In genomic region chr5:181096721-181097382, GRCh38 we compare ENCODE assay signal across 14 cellular contexts. TPM values are rescaled to one million over a fixed set of nuclear protein-coding genes. Genes with fewer than 3 reads are reported as not detected.
DNase-seq lines count a peak whose midpoint lies in the region; ATAC-seq, FAIRE-seq and TF ChIP-seq lines count a peak whose summit lies in the region.
"Not testable (repeated sequence)": the region's sequence is repeated elsewhere in the genome, so short reads cannot be mapped to it uniquely, and the experiment has no call there.
"Had no signal": no experiment of that assay in that cellular context is flagged by ENCODE, and none has a peak within 500 bp of the region (broad histone marks: within the 10 kb centered on the region; RNA-seq: fewer than 3 reads in every experiment).

No MANE protein-coding gene starts in this region.

- no CpG with 5 or more reads among the region's 26 CpGs for WGBS in GM12878 (ENCODE audit: insufficient coverage, insufficient replicate concordance, low lambda C conversion rate, missing lambda C conversion rate)

- not testable (repeated sequence) for TF ChIP-seq CTCF in D721Med (IDR thresholded peaks at IDR 0.05; ENCODE audit: insufficient read depth, missing control alignments); GM12878 (IDR thresholded peaks at IDR 0.05 in 2 of 3, conservative IDR thresholded peaks at IDR 0.05 in 1 of 3; ENCODE audit: control insufficient read depth in 2 of 3, extremely low read depth in 1 of 3, insufficient read depth in 1 of 3, low read depth in 3 of 3, low read length in 3 of 3); foreskin keratinocyte (conservative IDR thresholded peaks at IDR 0.05)

- H2AFZ ChIP-seq in GM12878 (ENCODE audit: control insufficient read depth, low read depth, low read length): not testable (repeated sequence)

- TF ChIP-seq POLR2A in GM12878 (IDR thresholded peaks at IDR 0.05; ENCODE audit: low read depth, low read length): not testable (repeated sequence)

- H3K36me3 ChIP-seq in GM12878 (ENCODE audit: control insufficient read depth in 2 of 2, insufficient read depth in 2 of 2, low read length in 1 of 2): not testable (repeated sequence)

- H3K9ac ChIP-seq in GM12878 (ENCODE audit: control insufficient read depth, insufficient read depth, low read length): not testable (repeated sequence)

- POLR2A ChIA-PET in GM12878 (lab: Charles Lee): not testable (repeated sequence)

- not testable (repeated sequence) for H3K9me3 ChIP-seq in GM12878 (replicated peaks; ENCODE audit: control insufficient read depth, insufficient read depth, low read length)

- H3K4me3 Mint-ChIP-seq in activated T-cell treated with anti-CD3 and anti-CD28 coated beads, Interleukin-2, amount 50 U/mL, for 4 hours: not testable (repeated sequence)

- not testable (repeated sequence) for H3K27me3 ChIP-seq in GM12878 (replicated peaks in 1 of 2; ENCODE audit: control insufficient read depth in 2 of 2, insufficient read depth in 2 of 2, low read length in 1 of 2)
- peaks cover 18% of the 10 kb centered on the region for H3K27me3 ChIP-seq in foreskin keratinocyte

- RAD21 ChIA-PET in GM12878 (lab: Charles Lee; ENCODE audit: unreplicated experiment): not testable (repeated sequence)

- not testable (repeated sequence) for H3K4me1 ChIP-seq in GM12878 (ENCODE audit: control insufficient read depth, insufficient read depth, low read length); foreskin keratinocyte

- not testable (repeated sequence) for TF ChIP-seq EP300 in GM12878 (IDR thresholded peaks at IDR 0.05; ENCODE audit: borderline replicate concordance in 1 of 2, control insufficient read depth in 1 of 2, low read depth in 2 of 2, low read length in 2 of 2)

- H3K9me3 Mint-ChIP-seq in activated T-cell treated with anti-CD3 and anti-CD28 coated beads, Interleukin-2, amount 50 U/mL, for 4 hours: not testable (repeated sequence)

- not testable (repeated sequence) for BruUV-seq in GM12878 (replicated peaks; lab: Mats Ljungman, UMichigan)

- peak; percentile 50 to 51 for ATAC-seq in activated T-cell treated with anti-CD3 and anti-CD28 coated beads, Interleukin-2, amount 50 U/mL, for 4 hours
- peak; percentile 74 for ATAC-seq in GM12878
- ATAC-seq in foreskin keratinocyte: peak; percentile 66
- ATAC-seq in stimulated activated naive CD8-positive, alpha-beta T cell treated with anti-CD3 and anti-CD28 coated beads, Interleukin-15, Interleukin-2, amounts not matched to agents 100 U/mL and 50 U/mL, for 24 hours: peak; percentile 71

- in situ Hi-C loops in GM12878 (cut with MboI): not testable (repeated sequence)

- not testable (repeated sequence) for DNase-seq in D721Med (ENCODE audit: insufficient read length, low spot score); GM19239 (ENCODE audit: insufficient read length, low spot score); HTR-8/SVneo (ENCODE audit: insufficient read length, low spot score); activated T-cell treated with anti-CD3 and anti-CD28 coated beads, Interleukin-2, amount 50 U/mL, for 4 hours; GM12878 (ENCODE audit: low read depth, low spot score); foreskin keratinocyte; stimulated activated naive CD8-positive, alpha-beta T cell treated with anti-CD3 and anti-CD28 coated beads, Interleukin-15, Interleukin-2, amounts not matched to agents 100 U/mL and 50 U/mL, for 24 hours

- CTCF ChIA-PET in GM12878 (lab: Yijun Ruan, JAX): not testable (repeated sequence)

- H3K79me2 ChIP-seq in GM12878 (ENCODE audit: control insufficient read depth, insufficient read depth, low read length): not testable (repeated sequence)

- not testable (repeated sequence) for H3K36me3 Mint-ChIP-seq in activated T-cell treated with anti-CD3 and anti-CD28 coated beads, Interleukin-2, amount 50 U/mL, for 4 hours (ENCODE audit: insufficient read depth)

- SMC1A ChIA-PET in GM12878 (lab: Charles Lee; ENCODE audit: uncharacterized antibody, unreplicated experiment): not testable (repeated sequence)

- not testable (repeated sequence) for H3K4me2 ChIP-seq in GM12878 (ENCODE audit: control insufficient read depth, insufficient read depth)

- H3K27me3 Mint-ChIP-seq in activated T-cell treated with anti-CD3 and anti-CD28 coated beads, Interleukin-2, amount 50 U/mL, for 4 hours (ENCODE audit: low read depth): peaks cover 46% of the 10 kb centered on the region

- intact Hi-C loops in GM12878 (cut with micrococcal nuclease; ENCODE audit: unreplicated experiment): not testable (repeated sequence)

- H3K4me3 ChIP-seq in GM12878: not testable (repeated sequence)

- H4K20me1 ChIP-seq in GM12878 (ENCODE audit: control insufficient read depth, insufficient read depth): not testable (repeated sequence)

- peak; percentile 95 for FAIRE-seq in D721Med (lab: Jason Lieb, UNC)
- peak; percentile 47 for FAIRE-seq in GM19239 (lab: Jason Lieb, UNC)
- FAIRE-seq in HTR-8/SVneo (lab: Jason Lieb, UNC): peak; percentile 89
- FAIRE-seq in TTC549 (lab: Jason Lieb, UNC): peak; percentile 83
- FAIRE-seq in GM12878 (lab: Jason Lieb, UNC): peak; percentile 86

- not testable (repeated sequence) for H3K4me1 Mint-ChIP-seq in activated T-cell treated with anti-CD3 and anti-CD28 coated beads, Interleukin-2, amount 50 U/mL, for 4 hours (ENCODE audit: low read depth)

- H3K27ac ChIP-seq in GM12878 (ENCODE audit: control insufficient read depth, insufficient read depth); foreskin keratinocyte: not testable (repeated sequence)

- not testable (repeated sequence) for TF ChIP-seq RAD21 in GM12878 (IDR thresholded peaks at IDR 0.05; ENCODE audit: insufficient read depth, low read depth, low read length)

RNA-seq across cellular contexts. Expression of gene OR2V1, which starts 34.1 kb away (rescaled TPM):
- not detected for total RNA-seq in activated T-cell treated with anti-CD3 and anti-CD28 coated beads, Interleukin-2, amount 50 U/mL, for 4 hours
- 1.1 and 2.0 TPM in 2 replicates for total RNA-seq in GM12878 (2013; cell fraction: nucleolus; rRNA removed)
- total RNA-seq in GM12878 (2014; rRNA removed) (0.05 TPM in 1 of 2 replicates, not detected in the other), GM12878 (2014; rRNA removed; fragmentation: Illumina TruSeq; extraction: Trizol) (not detected in 2 replicates), GM12878 (2021) (not detected in 2 replicates), foreskin keratinocyte (not detected in 2 replicates)
- polyA plus RNA-seq in GM12878 (2011; ENCODE audit: low read depth): 0.18 TPM
- polyA plus RNA-seq in GM12878 (2011; rRNA removed) (3.2 and 4.4 TPM in 2 replicates), GM12878 (2014; fragmentation: Illumina TruSeq; extraction: Trizol) (not detected in 2 replicates), GM12878 (2014; fragmentation: Nextera tagmentation; extraction: Ambion mirVana) (not detected), GM12878 (2014; rRNA removed) (not detected in 2 replicates), GM12878 (2016; fragmentation: Nextera tagmentation; extraction: Ambion mirVana) (under 1 TPM in 1 of 2 experiments, not detected in 1; 0.20 TPM), foreskin keratinocyte (not detected in 2 replicates)
- polyA plus RNA-seq in GM12878 (2011; cell fraction: cytosol; rRNA removed): 3.7 and 4.0 TPM in 2 replicates
- 1.9 and 4.3 TPM in 2 replicates for polyA plus RNA-seq in GM12878 (2011; cell fraction: nucleus; rRNA removed)
- 0.18 and 0.20 TPM in 2 replicates for polyA plus RNA-seq in GM12878 (2012)
- polyA minus RNA-seq in GM12878 (2011; rRNA and poly(A)+ RNA removed): 3.6 and 4.9 TPM in 2 replicates
- 0.53 and 1.8 TPM in 2 replicates for polyA minus RNA-seq in GM12878 (2011; cell fraction: cytosol; rRNA and poly(A)+ RNA removed)
- 0.85 and 0.86 TPM in 2 replicates for polyA minus RNA-seq in GM12878 (2011; cell fraction: nucleus; rRNA and poly(A)+ RNA removed)
- total RNA-seq: A673; Caco-2; CD8-positive, alpha-beta T cell; HT-29; Right ventricle myocardium inferior had no signal

RNA-seq across cellular contexts. Expression of gene OR2V2, which starts 50.5 kb away (rescaled TPM):
- total RNA-seq in activated T-cell treated with anti-CD3 and anti-CD28 coated beads, Interleukin-2, amount 50 U/mL, for 4 hours: not detected
- 0.20 and 0.56 TPM in 2 replicates for total RNA-seq in GM12878 (2013; cell fraction: nucleolus; rRNA removed)
- total RNA-seq in GM12878 (2014; rRNA removed) (not detected in 2 replicates), GM12878 (2014; rRNA removed; fragmentation: Illumina TruSeq; extraction: Trizol) (not detected in 2 replicates), GM12878 (2021) (not detected in 2 replicates), foreskin keratinocyte (not detected in 2 replicates)
- polyA plus RNA-seq in GM12878 (2011; ENCODE audit: low read depth): not detected
- polyA plus RNA-seq in GM12878 (2011; rRNA removed) (0.14 and 0.26 TPM in 2 replicates), GM12878 (2014; fragmentation: Illumina TruSeq; extraction: Trizol) (0.11 TPM in 1 of 2 replicates, not detected in the other), GM12878 (2014; fragmentation: Nextera tagmentation; extraction: Ambion mirVana) (not detected), GM12878 (2014; rRNA removed) (not detected in 2 replicates), GM12878 (2016; fragmentation: Nextera tagmentation; extraction: Ambion mirVana) (not detected), foreskin keratinocyte (not detected in 2 replicates)
- 0.09 and 0.13 TPM in 2 replicates for polyA plus RNA-seq in GM12878 (2011; cell fraction: cytosol; rRNA removed)
- polyA plus RNA-seq in GM12878 (2011; cell fraction: nucleus; rRNA removed): 0.22 and 0.25 TPM in 2 replicates
- not detected in 2 replicates for polyA plus RNA-seq in GM12878 (2012)
- polyA minus RNA-seq in GM12878 (2011; rRNA and poly(A)+ RNA removed): 0.05 and 0.88 TPM in 2 replicates
- not detected in 2 replicates for polyA minus RNA-seq in GM12878 (2011; cell fraction: cytosol; rRNA and poly(A)+ RNA removed)
- 0.24 and 0.29 TPM in 2 replicates for polyA minus RNA-seq in GM12878 (2011; cell fraction: nucleus; rRNA and poly(A)+ RNA removed)
- total RNA-seq: A673; Caco-2; CD8-positive, alpha-beta T cell; HT-29; Right ventricle myocardium inferior; SJCRH30 had no signal

RNA-seq across cellular contexts. Expression of gene BTNL9, which starts 56.8 kb away (rescaled TPM):
- under 1 TPM in 2 of 3 donors, not detected in 1; 0.13 to 0.35 TPM for total RNA-seq in activated T-cell treated with anti-CD3 and anti-CD28 coated beads, Interleukin-2, amount 50 U/mL, for 4 hours
- 283 and 331 TPM in 2 replicates for total RNA-seq in GM12878 (2013; cell fraction: nucleolus; rRNA removed)
- 0.06 and 0.16 TPM in 2 replicates for total RNA-seq in GM12878 (2014; rRNA removed)
- total RNA-seq in GM12878 (2014; rRNA removed; fragmentation: Illumina TruSeq; extraction: Trizol): not detected in 2 replicates
- total RNA-seq in GM12878 (2021): 0.05 and 0.08 TPM in 2 replicates
- polyA plus RNA-seq in GM12878 (2011; ENCODE audit: low read depth): 0.94 TPM
- 12.3 and 16.5 TPM in 2 replicates for polyA plus RNA-seq in GM12878 (2011; rRNA removed)
- polyA plus RNA-seq in GM12878 (2011; cell fraction: cytosol; rRNA removed): 16.0 and 21.2 TPM in 2 replicates
- 90.7 and 117 TPM in 2 replicates for polyA plus RNA-seq in GM12878 (2011; cell fraction: nucleus; rRNA removed)
- 1.8 and 5.6 TPM in 2 replicates for polyA plus RNA-seq in GM12878 (2012)
- 0.24 TPM in 1 of 2 replicates, not detected in the other for polyA plus RNA-seq in GM12878 (2014; fragmentation: Illumina TruSeq; extraction: Trizol)
- polyA plus RNA-seq in GM12878 (2014; fragmentation: Nextera tagmentation; extraction: Ambion mirVana): not detected
- polyA plus RNA-seq in GM12878 (2014; rRNA removed): 0.01 and 0.38 TPM in 2 replicates
- not detected for polyA plus RNA-seq in GM12878 (2016; fragmentation: Nextera tagmentation; extraction: Ambion mirVana)
- polyA minus RNA-seq in GM12878 (2011; rRNA and poly(A)+ RNA removed): 6.2 and 12.6 TPM in 2 replicates
- 3.1 and 8.7 TPM in 2 replicates for polyA minus RNA-seq in GM12878 (2011; cell fraction: cytosol; rRNA and poly(A)+ RNA removed)
- polyA minus RNA-seq in GM12878 (2011; cell fraction: nucleus; rRNA and poly(A)+ RNA removed): 29.3 and 31.1 TPM in 2 replicates
- total RNA-seq in foreskin keratinocyte: 0.04 TPM in 1 of 2 replicates, not detected in the other
- polyA plus RNA-seq in foreskin keratinocyte: 0.03 TPM in 1 of 2 replicates, not detected in the other
- total RNA-seq: A673; CD8-positive, alpha-beta T cell; SJCRH30 had no signal
